In genomic region chr4:76781698-76782595, GRCh38 we compare ENCODE assay signal across 9 cellular contexts.
DNase-seq lines count a peak whose midpoint lies in the region; ATAC-seq, FAIRE-seq and TF ChIP-seq lines count a peak whose summit lies in the region.
"Had no signal": no experiment of that assay in that cellular context is flagged by ENCODE, and none has a peak within 500 bp of the region (broad histone marks: within the 10 kb centered on the region; RNA-seq: fewer than 3 reads in every experiment).

No MANE protein-coding gene starts in this region.

- peaks cover 22% of the 10 kb centered on the region for H3K4me1 Mint-ChIP-seq in mesothelial cell of epicardium
- H3K4me1 Mint-ChIP-seq in activated CD4-positive, alpha-beta T cell treated with anti-CD3 and anti-CD28 coated beads, Interleukin-2, amount 10 ng/mL, durations not matched to agents 7 days and 5 days: no peaks in the 10 kb centered on the region
- H3K4me1 Mint-ChIP-seq in activated T-helper 1 cell treated with anti-CD3 and anti-CD28 coated beads, Interleukin-12 subunit alpha, Interleukin-12 subunit beta, Interleukin-2, Interleukin-4 antibody, amounts not matched to agents 30 ng/mL and 10 ng/mL and 1 ng/mL, durations not matched to agents 14 hours and 24 hours and 36 hours (ENCODE audit: low read depth): no peaks in the 10 kb centered on the region
- H3K4me1 Mint-ChIP-seq: IgD-negative memory B cell had no signal

- no peaks in the 10 kb centered on the region for H3K27me3 Mint-ChIP-seq in mesothelial cell of epicardium (ENCODE audit: low read depth)
- peaks cover under 1% of the 10 kb centered on the region for H3K27me3 Mint-ChIP-seq in activated CD4-positive, alpha-beta T cell treated with anti-CD3 and anti-CD28 coated beads, Interleukin-2, amount 10 ng/mL, durations not matched to agents 7 days and 5 days
- no peaks in the 10 kb centered on the region for H3K27me3 Mint-ChIP-seq in activated T-helper 1 cell treated with anti-CD3 and anti-CD28 coated beads, Interleukin-12 subunit alpha, Interleukin-12 subunit beta, Interleukin-2, Interleukin-4 antibody, amounts not matched to agents 30 ng/mL and 10 ng/mL and 1 ng/mL, durations not matched to agents 14 hours and 24 hours and 36 hours (ENCODE audit: insufficient read depth)

- intact Hi-C loops in activated T-helper 1 cell treated with anti-CD3 and anti-CD28 coated beads, Interleukin-12 subunit alpha, Interleukin-12 subunit beta, Interleukin-2, Interleukin-4 antibody, amounts not matched to agents 30 ng/mL and 10 ng/mL and 1 ng/mL, durations not matched to agents 14 hours and 24 hours and 36 hours (cut with micrococcal nuclease): no loop called here

- POLR2A ChIA-PET in activated CD4-positive, alpha-beta T cell treated with anti-CD3 and anti-CD28 coated beads, Interleukin-2, amount 10 ng/mL, durations not matched to agents 7 days and 5 days (lab: Charles Lee): no interaction called here

- DNase-seq in GM04504 (ENCODE audit: low read depth): peak; percentile 98
- no peak for DNase-seq in mesothelial cell of epicardium (ENCODE audit: low spot score in 2 of 2, unreplicated experiment in 2 of 2)
- DNase-seq in frontal cortex (ENCODE audit: low spot score in 2 of 2): no peak
- DNase-seq in superior temporal gyrus (ENCODE audit: extremely low spot score): no peak
- DNase-seq in activated CD4-positive, alpha-beta T cell treated with anti-CD3 and anti-CD28 coated beads, Interleukin-2, amount 10 ng/mL, durations not matched to agents 7 days and 5 days: no peak
- DNase-seq in activated T-helper 1 cell treated with anti-CD3 and anti-CD28 coated beads, Interleukin-12 subunit alpha, Interleukin-12 subunit beta, Interleukin-2, Interleukin-4 antibody, amounts not matched to agents 30 ng/mL and 10 ng/mL and 1 ng/mL, durations not matched to agents 14 hours and 24 hours and 36 hours (ENCODE audit: low spot score): no peak

- ATAC-seq in HG03066 (IDR thresholded peaks at IDR 0.05; ENCODE audit: low read depth, unreplicated experiment): peak; percentile 77

- CTCF ChIA-PET in activated CD4-positive, alpha-beta T cell treated with anti-CD3 and anti-CD28 coated beads, Interleukin-2, amount 10 ng/mL, durations not matched to agents 7 days and 5 days (lab: Charles Lee): no interaction called here

- FAIRE-seq in frontal cortex (lab: Jason Lieb, UNC): no peak

- H3K9me3 Mint-ChIP-seq in mesothelial cell of epicardium: peaks cover 2% of the 10 kb centered on the region
- H3K9me3 Mint-ChIP-seq in activated CD4-positive, alpha-beta T cell treated with anti-CD3 and anti-CD28 coated beads, Interleukin-2, amount 10 ng/mL, durations not matched to agents 7 days and 5 days: no peaks in the 10 kb centered on the region
- no peaks in the 10 kb centered on the region for H3K9me3 Mint-ChIP-seq in activated T-helper 1 cell treated with anti-CD3 and anti-CD28 coated beads, Interleukin-12 subunit alpha, Interleukin-12 subunit beta, Interleukin-2, Interleukin-4 antibody, amounts not matched to agents 30 ng/mL and 10 ng/mL and 1 ng/mL, durations not matched to agents 14 hours and 24 hours and 36 hours
- H3K9me3 Mint-ChIP-seq: IgD-negative memory B cell had no signal

- peak overlapping the region; percentile 28 for H3K4me3 ChIP-seq in WI38 (ENCODE audit: low read depth, low read length)

- H3K36me3 Mint-ChIP-seq in mesothelial cell of epicardium: peaks cover 52% of the 10 kb centered on the region
- H3K36me3 Mint-ChIP-seq in activated CD4-positive, alpha-beta T cell treated with anti-CD3 and anti-CD28 coated beads, Interleukin-2, amount 10 ng/mL, durations not matched to agents 7 days and 5 days (ENCODE audit: low read depth): no peaks in the 10 kb centered on the region
- H3K36me3 Mint-ChIP-seq in activated T-helper 1 cell treated with anti-CD3 and anti-CD28 coated beads, Interleukin-12 subunit alpha, Interleukin-12 subunit beta, Interleukin-2, Interleukin-4 antibody, amounts not matched to agents 30 ng/mL and 10 ng/mL and 1 ng/mL, durations not matched to agents 14 hours and 24 hours and 36 hours (ENCODE audit: low read depth): no peaks in the 10 kb centered on the region
- H3K36me3 Mint-ChIP-seq: IgD-negative memory B cell had no signal

- H3K27ac Mint-ChIP-seq in mesothelial cell of epicardium: peak overlapping the region; percentile 75
- H3K27ac Mint-ChIP-seq in activated CD4-positive, alpha-beta T cell treated with anti-CD3 and anti-CD28 coated beads, Interleukin-2, amount 10 ng/mL, durations not matched to agents 7 days and 5 days: no peak overlapping the region
- H3K27ac Mint-ChIP-seq in activated T-helper 1 cell treated with anti-CD3 and anti-CD28 coated beads, Interleukin-12 subunit alpha, Interleukin-12 subunit beta, Interleukin-2, Interleukin-4 antibody, amounts not matched to agents 30 ng/mL and 10 ng/mL and 1 ng/mL, durations not matched to agents 14 hours and 24 hours and 36 hours: no peak overlapping the region
- H3K27ac Mint-ChIP-seq: IgD-negative memory B cell had no signal

- H3K4me3 Mint-ChIP-seq in mesothelial cell of epicardium: no peak overlapping the region
- H3K4me3 Mint-ChIP-seq in activated CD4-positive, alpha-beta T cell treated with anti-CD3 and anti-CD28 coated beads, Interleukin-2, amount 10 ng/mL, durations not matched to agents 7 days and 5 days: no peak overlapping the region
- H3K4me3 Mint-ChIP-seq in activated T-helper 1 cell treated with anti-CD3 and anti-CD28 coated beads, Interleukin-12 subunit alpha, Interleukin-12 subunit beta, Interleukin-2, Interleukin-4 antibody, amounts not matched to agents 30 ng/mL and 10 ng/mL and 1 ng/mL, durations not matched to agents 14 hours and 24 hours and 36 hours: no peak overlapping the region
- H3K4me3 Mint-ChIP-seq: IgD-negative memory B cell had no signal

- TF ChIP-seq CTCF in WI38 (IDR thresholded peaks at IDR 0.05; ENCODE audit: low read depth, low read length): no peak
- no peak for TF ChIP-seq CTCF in mesothelial cell of epicardium (IDR thresholded peaks at IDR 0.05; ENCODE audit: unreplicated experiment)
